ENCODE assay signal across 1 cellular context in the genomic region with DNA sequence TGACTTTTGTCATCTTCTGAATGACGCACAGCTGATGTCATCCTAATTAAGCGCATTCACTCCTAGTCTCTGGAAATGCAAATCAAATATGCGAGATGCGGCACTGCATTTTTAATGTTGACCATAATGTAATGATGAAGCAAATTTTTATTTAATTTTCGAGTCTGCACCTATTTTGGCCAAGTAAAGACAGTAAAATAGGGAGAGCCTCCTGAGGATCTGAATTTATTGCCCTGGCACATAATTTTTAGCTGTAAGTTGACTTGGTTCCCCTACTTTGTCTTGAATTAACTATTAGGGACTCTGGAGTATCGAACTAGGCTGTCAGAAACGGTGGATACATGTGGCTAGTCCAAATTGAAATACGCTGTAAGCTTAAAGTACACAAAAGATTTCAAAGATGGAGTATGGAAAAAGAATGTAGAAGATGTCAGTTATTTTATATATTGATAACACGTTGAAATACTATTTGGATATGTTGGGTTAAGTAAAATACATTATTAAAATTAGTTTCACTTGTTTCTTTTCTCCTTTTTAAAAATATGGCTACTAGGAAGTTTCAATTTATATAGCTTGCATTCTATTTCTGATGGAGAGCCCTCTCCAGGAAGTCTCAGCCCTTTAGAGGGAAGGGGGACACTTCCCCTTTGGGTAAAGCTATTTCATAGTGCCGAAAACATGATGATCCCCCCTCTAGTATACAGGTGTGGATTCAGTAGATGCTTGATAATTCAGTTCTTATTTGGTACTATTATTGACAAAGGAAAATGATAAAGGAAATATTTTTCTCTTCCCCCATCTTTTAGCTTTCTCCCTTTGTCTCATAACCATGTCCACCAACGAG.
TF ChIP-seq lines count a peak whose summit lies in the region.

No MANE protein-coding gene starts in this region.

TF ChIP-seq in GM12878, 131 proteins besides CTCF, POLR2A, EP300 and RAD21:
- TF ChIP-seq MTA3 (IDR thresholded peaks at IDR 0.05; ENCODE audit: borderline replicate concordance, low read length) (no peak), SP1 (IDR thresholded peaks at IDR 0.05; ENCODE audit: low read depth, low read length) (no peak), MXI1 (IDR thresholded peaks at IDR 0.05; ENCODE audit: low read depth, low read length) (0 out of 2 replicates have a peak, but pooled peaks have one; percentile 29), IKZF2 (IDR thresholded peaks at IDR 0.05) (0 out of 4 replicates have a peak, but pooled peaks of 1 of the 2 experiments have one; percentile 4), ASH2L (IDR thresholded peaks at IDR 0.05; ENCODE audit: borderline replicate concordance, low read depth) (no peak), ATF7 (IDR thresholded peaks at IDR 0.05; ENCODE audit: low read depth) (peak; percentile 63), SPI1 (IDR thresholded peaks at IDR 0.05; ENCODE audit: borderline replicate concordance, insufficient read depth, low read depth, low read length) (0 out of 2 replicates have a peak, but pooled peaks have one; percentile 4), CREM (IDR thresholded peaks at IDR 0.05; ENCODE audit: low read depth) (peak; percentile 82), SREBF2 (IDR thresholded peaks at IDR 0.05; ENCODE audit: low read length) (no peak), NRF1 (conservative IDR thresholded peaks at IDR 0.05; ENCODE audit: low read depth, low read length) (no peak), BCL11A (IDR thresholded peaks at IDR 0.05; ENCODE audit: low read depth, low read length) (no peak), HDGF (IDR thresholded peaks at IDR 0.05) (no peak), CREB1 (IDR thresholded peaks at IDR 0.05; ENCODE audit: low read depth) (peak; percentile 96), KLF5 (IDR thresholded peaks at IDR 0.05; ENCODE audit: partially characterized antibody) (no peak)
- TF ChIP-seq, protein P1, sequence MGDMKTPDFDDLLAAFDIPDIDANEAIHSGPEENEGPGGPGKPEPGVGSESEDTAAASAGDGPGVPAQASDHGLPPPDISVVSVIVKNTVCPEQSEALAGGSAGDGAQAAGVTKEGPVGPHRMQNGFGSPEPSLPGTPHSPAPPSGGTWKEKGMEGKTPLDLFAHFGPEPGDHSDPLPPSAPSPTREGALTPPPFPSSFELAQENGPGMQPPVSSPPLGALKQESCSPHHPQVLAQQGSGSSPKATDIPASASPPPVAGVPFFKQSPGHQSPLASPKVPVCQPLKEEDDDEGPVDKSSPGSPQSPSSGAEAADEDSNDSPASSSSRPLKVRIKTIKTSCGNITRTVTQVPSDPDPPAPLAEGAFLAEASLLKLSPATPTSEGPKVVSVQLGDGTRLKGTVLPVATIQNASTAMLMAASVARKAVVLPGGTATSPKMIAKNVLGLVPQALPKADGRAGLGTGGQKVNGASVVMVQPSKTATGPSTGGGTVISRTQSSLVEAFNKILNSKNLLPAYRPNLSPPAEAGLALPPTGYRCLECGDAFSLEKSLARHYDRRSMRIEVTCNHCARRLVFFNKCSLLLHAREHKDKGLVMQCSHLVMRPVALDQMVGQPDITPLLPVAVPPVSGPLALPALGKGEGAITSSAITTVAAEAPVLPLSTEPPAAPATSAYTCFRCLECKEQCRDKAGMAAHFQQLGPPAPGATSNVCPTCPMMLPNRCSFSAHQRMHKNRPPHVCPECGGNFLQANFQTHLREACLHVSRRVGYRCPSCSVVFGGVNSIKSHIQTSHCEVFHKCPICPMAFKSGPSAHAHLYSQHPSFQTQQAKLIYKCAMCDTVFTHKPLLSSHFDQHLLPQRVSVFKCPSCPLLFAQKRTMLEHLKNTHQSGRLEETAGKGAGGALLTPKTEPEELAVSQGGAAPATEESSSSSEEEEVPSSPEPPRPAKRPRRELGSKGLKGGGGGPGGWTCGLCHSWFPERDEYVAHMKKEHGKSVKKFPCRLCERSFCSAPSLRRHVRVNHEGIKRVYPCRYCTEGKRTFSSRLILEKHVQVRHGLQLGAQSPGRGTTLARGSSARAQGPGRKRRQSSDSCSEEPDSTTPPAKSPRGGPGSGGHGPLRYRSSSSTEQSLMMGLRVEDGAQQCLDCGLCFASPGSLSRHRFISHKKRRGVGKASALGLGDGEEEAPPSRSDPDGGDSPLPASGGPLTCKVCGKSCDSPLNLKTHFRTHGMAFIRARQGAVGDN (IDR thresholded peaks at IDR 0.05) = no peak
